ENCODE assay signal across 8 cellular contexts in genomic region chr1:160997323-160998038, GRCh38. TPM values are rescaled to one million over a fixed set of nuclear protein-coding genes. Genes with fewer than 3 reads are reported as not detected.
DNase-seq lines count a peak whose midpoint lies in the region; ATAC-seq and TF ChIP-seq lines count a peak whose summit lies in the region.

No MANE protein-coding gene starts in this region.

- H3K4me3 ChIP-seq in CD4-positive, CD25-positive, alpha-beta regulatory T cell (ENCODE audit: low read depth, low read length), result no peak overlapping the region
- H3K4me3 ChIP-seq in H7 (ENCODE audit: insufficient read depth, low read depth, low read length), result no peak overlapping the region

- DNase-seq in CD4-positive, CD25-positive, alpha-beta regulatory T cell, result peak; percentile 7 to 68 (median 48)
- DNase-seq in H7, result peak; percentile 74
- DNase-seq in RWPE1 (ENCODE audit: low spot score), result peak; percentile 57
- peak; percentile 37 for DNase-seq in activated naive CD8-positive, alpha-beta T cell treated with anti-CD3 and anti-CD28 coated beads for 36 hours
- DNase-seq in glutamatergic neuron, result peak; percentile 46
- peak; percentile 64 for DNase-seq in pons (ENCODE audit: low spot score)
- no peak for DNase-seq in NCI-H774 (lab: John Stamatoyannopoulos, UW)
- no peak for DNase-seq in HK-2 (ENCODE audit: unreplicated experiment)

- H3K36me3 ChIP-seq in CD4-positive, CD25-positive, alpha-beta regulatory T cell (ENCODE audit: control insufficient read depth, insufficient read depth, low read length), result peaks cover 17% of the 10 kb centered on the region
- peaks cover 38% of the 10 kb centered on the region for H3K36me3 ChIP-seq in H7 (replicated peaks; ENCODE audit: control insufficient read depth, insufficient read depth, low read length)

- CTCF ChIA-PET in RWPE1 (lab: Yijun Ruan, JAX), result interaction anchor here (0.5 to 1.3 kb wide), 13 partner anchors 8 to 442 kb away, joined by 3 to 12 read pairs (median 3); partner anchors contain the start of genes F11R and KLHDC9

- POLR2A ChIA-PET in RWPE1 (lab: Yijun Ruan, JAX; ENCODE audit: low non-redundant PET), result interaction anchor here (0.9 to 2.2 kb wide), 4 partner anchors 23 to 168 kb away, joined by 3 to 5 read pairs (median 4); partner anchors contain the start of genes F11R and TSTD1

- H3K27me3 ChIP-seq in CD4-positive, CD25-positive, alpha-beta regulatory T cell (ENCODE audit: control insufficient read depth, insufficient read depth, low read length), result no peaks in the 10 kb centered on the region
- no peaks in the 10 kb centered on the region for H3K27me3 ChIP-seq in H7 (ENCODE audit: control insufficient read depth, insufficient read depth, low read length)

- TF ChIP-seq CTCF in RWPE1 (conservative IDR thresholded peaks at IDR 0.05; ENCODE audit: low read depth), result peak; percentile 67
- TF ChIP-seq CTCF in glutamatergic neuron (IDR thresholded peaks at IDR 0.05; ENCODE audit: partially characterized antibody, unreplicated experiment), result peak; percentile 23

- H3K9me3 ChIP-seq in CD4-positive, CD25-positive, alpha-beta regulatory T cell (ENCODE audit: control insufficient read depth in 2 of 2, low read length in 2 of 2), result no peaks in the 10 kb centered on the region

- no peaks in the 10 kb centered on the region for H3K27me3 Mint-ChIP-seq in CD4-positive, CD25-positive, alpha-beta regulatory T cell
- no peaks in the 10 kb centered on the region for H3K27me3 Mint-ChIP-seq in activated naive CD8-positive, alpha-beta T cell treated with anti-CD3 and anti-CD28 coated beads for 36 hours
- no peaks in the 10 kb centered on the region for H3K27me3 Mint-ChIP-seq in glutamatergic neuron (ENCODE audit: unreplicated experiment)

- peak overlapping the region; percentile 39 to 78 (median 51) for H3K27ac Mint-ChIP-seq in CD4-positive, CD25-positive, alpha-beta regulatory T cell
- H3K27ac Mint-ChIP-seq in activated naive CD8-positive, alpha-beta T cell treated with anti-CD3 and anti-CD28 coated beads for 36 hours, result no peak overlapping the region
- no peak overlapping the region for H3K27ac Mint-ChIP-seq in glutamatergic neuron (ENCODE audit: unreplicated experiment)

- no peak overlapping the region for H3K4me3 Mint-ChIP-seq in CD4-positive, CD25-positive, alpha-beta regulatory T cell
- H3K4me3 Mint-ChIP-seq in activated naive CD8-positive, alpha-beta T cell treated with anti-CD3 and anti-CD28 coated beads for 36 hours, result no peak overlapping the region
- no peak overlapping the region for H3K4me3 Mint-ChIP-seq in glutamatergic neuron (ENCODE audit: unreplicated experiment)

- peaks cover 0 to 3% (median 0%) of the 10 kb centered on the region in 7 donors for H3K9me3 Mint-ChIP-seq in CD4-positive, CD25-positive, alpha-beta regulatory T cell
- H3K9me3 Mint-ChIP-seq in activated naive CD8-positive, alpha-beta T cell treated with anti-CD3 and anti-CD28 coated beads for 36 hours, result no peaks in the 10 kb centered on the region
- no peaks in the 10 kb centered on the region for H3K9me3 Mint-ChIP-seq in glutamatergic neuron (ENCODE audit: unreplicated experiment)

- peak; percentile 60 to 75 for ATAC-seq in CD4-positive, CD25-positive, alpha-beta regulatory T cell (ENCODE audit: low read depth in 2 of 2)

- peaks cover 25% of the 10 kb centered on the region for H3K36me3 Mint-ChIP-seq in CD4-positive, CD25-positive, alpha-beta regulatory T cell
- no peaks in the 10 kb centered on the region for H3K36me3 Mint-ChIP-seq in activated naive CD8-positive, alpha-beta T cell treated with anti-CD3 and anti-CD28 coated beads for 36 hours
- no peaks in the 10 kb centered on the region for H3K36me3 Mint-ChIP-seq in glutamatergic neuron (ENCODE audit: unreplicated experiment)

- no peak overlapping the region for H3K27ac ChIP-seq in CD4-positive, CD25-positive, alpha-beta regulatory T cell (ENCODE audit: insufficient read depth, low read length, poor library complexity, severe bottlenecking)
- H3K27ac ChIP-seq in RWPE1, result peak overlapping the region; percentile 33; the same call in 1 of the 2 replicates

- H3K4me1 Mint-ChIP-seq in CD4-positive, CD25-positive, alpha-beta regulatory T cell, result peaks cover 5 to 8% (median 6%) of the 10 kb centered on the region in 4 donors
- H3K4me1 Mint-ChIP-seq in activated naive CD8-positive, alpha-beta T cell treated with anti-CD3 and anti-CD28 coated beads for 36 hours, result peaks cover 21% of the 10 kb centered on the region
- H3K4me1 Mint-ChIP-seq in glutamatergic neuron (ENCODE audit: low read depth, unreplicated experiment), result no peaks in the 10 kb centered on the region

- H3K4me1 ChIP-seq in CD4-positive, CD25-positive, alpha-beta regulatory T cell (ENCODE audit: control insufficient read depth, insufficient read depth, low read length, poor library complexity, severe bottlenecking), result peaks cover 3% of the 10 kb centered on the region

RNA-seq across cellular contexts. Expression of gene F11R, which starts 23.5 kb away (rescaled TPM):
- total RNA-seq in CD4-positive, CD25-positive, alpha-beta regulatory T cell, result 18.4 TPM
- 10 to 100 TPM in 1 of 4 donors, 1 to 10 TPM in 3; 6.3 to 11.2 (median 7.9) TPM for polyA plus RNA-seq in CD4-positive, CD25-positive, alpha-beta regulatory T cell
- 211 and 255 TPM in 2 replicates for total RNA-seq in H7 (2014; rRNA removed; shearing (Covaris generic))
- total RNA-seq in activated naive CD8-positive, alpha-beta T cell treated with anti-CD3 and anti-CD28 coated beads for 36 hours, result 10 to 100 TPM; 12.8 to 13.4 TPM
- total RNA-seq in glutamatergic neuron (ENCODE audit: unreplicated experiment), result 7.7 TPM

RNA-seq across cellular contexts. Expression of gene TSTD1, which starts 41.3 kb away (rescaled TPM):
- 61.3 TPM for total RNA-seq in CD4-positive, CD25-positive, alpha-beta regulatory T cell
- 100 to 1,000 TPM; 340 to 451 (median 422) TPM for polyA plus RNA-seq in CD4-positive, CD25-positive, alpha-beta regulatory T cell
- 91.3 and 114 TPM in 2 replicates for total RNA-seq in H7 (2014; rRNA removed; shearing (Covaris generic))
- 10 to 100 TPM; 44.8 to 45.7 TPM for total RNA-seq in activated naive CD8-positive, alpha-beta T cell treated with anti-CD3 and anti-CD28 coated beads for 36 hours
- 24.2 TPM for total RNA-seq in glutamatergic neuron (ENCODE audit: unreplicated experiment)

RNA-seq across cellular contexts. Expression of gene ITLN2, which starts 42.9 kb away (rescaled TPM):
- total RNA-seq in CD4-positive, CD25-positive, alpha-beta regulatory T cell, result not detected
- polyA plus RNA-seq in CD4-positive, CD25-positive, alpha-beta regulatory T cell, result not detected
- 2.7 and 5.2 TPM in 2 replicates for total RNA-seq in H7 (2014; rRNA removed; shearing (Covaris generic))
- not detected for total RNA-seq in activated naive CD8-positive, alpha-beta T cell treated with anti-CD3 and anti-CD28 coated beads for 36 hours
- total RNA-seq in glutamatergic neuron (ENCODE audit: unreplicated experiment), result not detected

RNA-seq across cellular contexts. Expression of gene USF1, which starts 48.3 kb away (rescaled TPM):
- total RNA-seq in CD4-positive, CD25-positive, alpha-beta regulatory T cell, result 102 TPM
- 1 to 10 TPM; 4.2 to 8.1 (median 6.1) TPM for polyA plus RNA-seq in CD4-positive, CD25-positive, alpha-beta regulatory T cell
- 169 and 176 TPM in 2 replicates for total RNA-seq in H7 (2014; rRNA removed; shearing (Covaris generic))
- total RNA-seq in activated naive CD8-positive, alpha-beta T cell treated with anti-CD3 and anti-CD28 coated beads for 36 hours, result 10 to 100 TPM; 57.0 to 62.0 TPM
- total RNA-seq in glutamatergic neuron (ENCODE audit: unreplicated experiment), result 158 TPM

Comparison
In these comparisons a context has a peak if more than half of its experiments do, and no peak if none do; other contexts are left out.
1. DNase-seq: peak in CD4-positive, CD25-positive, alpha-beta regulatory T cell (3 of 3), H7 (single experiment), RWPE1 (single experiment), activated naive CD8-positive, alpha-beta T cell treated with anti-CD3 and anti-CD28 coated beads for 36 hours (single experiment), glutamatergic neuron (single experiment) and pons (single experiment); none in NCI-H774 (single experiment) and HK-2 (single experiment).
2. H3K27ac Mint-ChIP-seq: peak in CD4-positive, CD25-positive, alpha-beta regulatory T cell (3 of 3); none in activated naive CD8-positive, alpha-beta T cell treated with anti-CD3 and anti-CD28 coated beads for 36 hours (single experiment) and glutamatergic neuron (single experiment).
3. RNA of gene F11R, which starts 23.5 kb away (total RNA-seq): 211 to 255 TPM in H7; 18.4 TPM in CD4-positive, CD25-positive, alpha-beta regulatory T cell (single experiment), 12.8 to 13.4 TPM in activated naive CD8-positive, alpha-beta T cell treated with anti-CD3 and anti-CD28 coated beads for 36 hours and 7.7 TPM in glutamatergic neuron (single experiment); every median in the first group is over 10 times any median in the second.